19 cellular contexts compared by ENCODE assay signal in the genomic region with DNA sequence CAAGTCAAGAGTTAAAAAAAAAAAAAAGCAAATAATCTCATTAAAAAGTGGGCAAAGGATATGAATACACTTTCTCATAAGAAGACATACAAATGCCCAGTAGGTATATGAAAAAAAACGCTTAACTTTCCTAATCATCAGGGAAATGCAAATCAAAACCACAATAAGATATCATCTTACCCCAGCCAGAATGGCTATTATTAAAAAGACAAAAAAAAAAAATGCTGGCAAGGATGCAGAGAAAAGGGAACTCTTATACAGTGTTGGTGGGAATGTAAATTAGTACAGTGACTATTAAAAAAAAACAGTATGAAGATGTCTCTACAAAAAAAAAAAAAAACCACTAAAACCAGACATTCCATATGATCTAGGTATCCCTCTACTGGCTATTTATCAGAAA.
"Had no signal": no experiment of that assay in that cellular context is flagged by ENCODE, and none has a peak within 500 bp of the region (broad histone marks: within the 10 kb centered on the region; RNA-seq: fewer than 3 reads in every experiment).

No MANE protein-coding gene starts in this region.

- FAIRE-seq: kidney had no signal

- ATAC-seq: effector memory CD8-positive, alpha-beta T cell; left colon; left ventricle myocardium superior; naive thymus-derived CD4-positive, alpha-beta T cell; psoas muscle; right lobe of liver; stimulated activated memory B cell treated with anti-CD40 and anti-IgM and Interleukin-4, amounts not matched to agents 10 μg/mL and 1 μg/mL and 100 μg/mL, for 72 hours had no signal

- H3K36me3 Mint-ChIP-seq: stimulated activated memory B cell treated with anti-CD40 and anti-IgM and Interleukin-4, amounts not matched to agents 10 μg/mL and 1 μg/mL and 100 μg/mL, for 72 hours had no signal

- H3K4me1 Mint-ChIP-seq: nephron progenitor cell; stimulated activated memory B cell treated with anti-CD40 and anti-IgM and Interleukin-4, amounts not matched to agents 10 μg/mL and 1 μg/mL and 100 μg/mL, for 72 hours had no signal

- H3K27me3 Mint-ChIP-seq: effector memory CD8-positive, alpha-beta T cell; stimulated activated memory B cell treated with anti-CD40 and anti-IgM and Interleukin-4, amounts not matched to agents 10 μg/mL and 1 μg/mL and 100 μg/mL, for 72 hours; stimulated activated naive CD8-positive, alpha-beta T cell treated with anti-CD3 and anti-CD28 coated beads, Interleukin-15, Interleukin-2, amounts not matched to agents 100 ng/mL and 50 ng/mL, for 24 hours had no signal

- DNase-seq: effector memory CD8-positive, alpha-beta T cell; foreskin melanocyte; head of caudate nucleus; kidney; left colon; left ventricle myocardium superior; mesenchymal stem cell; naive thymus-derived CD4-positive, alpha-beta T cell; nephron progenitor cell; psoas muscle; retina; right lobe of liver; stimulated activated CD4-positive, alpha-beta T cell treated with anti-CD3 and anti-CD28 coated beads, Interleukin-4, amount 100 ng/mL, for 24 hours; tibial artery; upper lobe of left lung; uterus had no signal

- H3K4me3 Mint-ChIP-seq: dendritic cell treated with granulocyte-macrophage colony-stimulating factor and Interleukin-4, amounts not matched to agents 40 ng/mL and 50 ng/mL, for 4 days; effector memory CD8-positive, alpha-beta T cell; naive thymus-derived CD4-positive, alpha-beta T cell; nephron progenitor cell; stimulated activated memory B cell treated with anti-CD40 and anti-IgM and Interleukin-4, amounts not matched to agents 10 μg/mL and 1 μg/mL and 100 μg/mL, for 72 hours; stimulated activated naive CD8-positive, alpha-beta T cell treated with anti-CD3 and anti-CD28 coated beads, Interleukin-15, Interleukin-2, amounts not matched to agents 100 ng/mL and 50 ng/mL, for 24 hours had no signal

- H3K27ac Mint-ChIP-seq: dendritic cell treated with granulocyte-macrophage colony-stimulating factor and Interleukin-4, amounts not matched to agents 40 ng/mL and 50 ng/mL, for 4 days; effector memory CD8-positive, alpha-beta T cell; naive thymus-derived CD4-positive, alpha-beta T cell; nephron progenitor cell; stimulated activated memory B cell treated with anti-CD40 and anti-IgM and Interleukin-4, amounts not matched to agents 10 μg/mL and 1 μg/mL and 100 μg/mL, for 72 hours; stimulated activated naive CD8-positive, alpha-beta T cell treated with anti-CD3 and anti-CD28 coated beads, Interleukin-15, Interleukin-2, amounts not matched to agents 100 ng/mL and 50 ng/mL, for 24 hours had no signal
